In the genomic region with DNA sequence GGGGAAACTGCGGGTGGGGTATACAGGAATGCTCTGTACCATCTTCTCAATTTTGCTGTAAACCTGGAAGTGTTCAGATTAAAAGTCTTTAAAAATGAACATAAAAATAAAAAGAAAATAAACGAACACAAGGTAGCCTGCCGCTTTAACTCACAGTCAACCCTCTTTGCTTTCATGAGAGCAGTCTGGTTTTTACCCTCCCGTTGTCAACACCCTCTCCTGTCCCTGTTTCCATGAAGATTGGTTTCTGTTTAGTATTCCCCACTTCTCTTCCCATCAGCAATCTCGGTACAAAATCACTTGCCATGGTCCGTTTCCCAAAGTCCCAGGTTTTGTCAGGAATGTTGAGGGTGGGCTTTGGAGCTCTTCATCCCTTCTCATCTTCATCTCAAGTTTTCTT, we compare ENCODE assay signal across 6 cellular contexts. TPM values are rescaled to one million over a fixed set of nuclear protein-coding genes. Genes with fewer than 3 reads are reported as not detected.
"Had no signal": no experiment of that assay in that cellular context is flagged by ENCODE, and none has a peak within 500 bp of the region (broad histone marks: within the 10 kb centered on the region; RNA-seq: fewer than 3 reads in every experiment).

No MANE protein-coding gene starts in this region.

- H3K27ac Mint-ChIP-seq: IgD-negative memory B cell had no signal

- H3K4me1 Mint-ChIP-seq: IgD-negative memory B cell had no signal

- DNase-seq: IMR-90 had no signal

- ATAC-seq: HepG2, K562 had no signal

- H3K36me3 Mint-ChIP-seq: IgD-negative memory B cell had no signal

- H3K4me3 Mint-ChIP-seq: IgD-negative memory B cell had no signal

RNA-seq across cellular contexts. Expression of a gene that starts 28.8 kb away (rescaled TPM):
- total RNA-seq: HepG2, HT-29, HT1080, IMR-90, K562 had no signal
